In genomic region chr3:63768888-63769287, GRCh38 we compare ENCODE assay signal across 38 cellular contexts. TPM values are rescaled to one million over a fixed set of nuclear protein-coding genes. Genes with fewer than 3 reads are reported as not detected.
"Had no signal": no experiment of that assay in that cellular context is flagged by ENCODE, and none has a peak within 500 bp of the region (broad histone marks: within the 10 kb centered on the region; RNA-seq: fewer than 3 reads in every experiment).

No MANE protein-coding gene starts in this region.

- H3K9me3 ChIP-seq: adrenal gland, body of pancreas, breast epithelium had no signal

- H3K27me3 ChIP-seq: adrenal gland, body of pancreas, brain microvascular endothelial cell, breast epithelium had no signal

- H3K4me1 ChIP-seq: adrenal gland, body of pancreas, breast epithelium had no signal

- H3K27ac ChIP-seq: adrenal gland, body of pancreas, brain microvascular endothelial cell, breast epithelium, cardiac muscle cell, VCaP had no signal

- DNase-seq: activated B cell treated with CpG ODN at 0.5 μM for 24 hours; activated CD4-positive, alpha-beta memory T cell treated with anti-CD3 and anti-CD28 coated beads for 36 hours; activated CD4-positive, alpha-beta T cell treated with anti-CD3 and anti-CD28 coated beads for 4 hours; activated CD4-positive, alpha-beta T cell treated with anti-CD3 and anti-CD28 coated beads, Interleukin-2, amount 10 ng/mL, durations not matched to agents 24 days and 14 days; activated CD4-positive, alpha-beta T cell treated with anti-CD3 and anti-CD28 coated beads, Interleukin-2, amount 50 U/mL, for 1 hour; activated CD4-positive, alpha-beta T cell treated with anti-CD3 and anti-CD28 coated beads, Interleukin-2, amount 50 U/mL, for 4 hours; activated CD4-positive, CD25-positive, alpha-beta regulatory T cell treated with anti-CD3 and anti-CD28 coated beads, Interleukin-2, amount 50 U/mL, for 72 hours; activated CD8-positive, alpha-beta memory T cell treated with anti-CD3 and anti-CD28 coated beads, Interleukin-2, amount 50 U/mL, for 4 hours; activated CD8-positive, alpha-beta T cell treated with anti-CD3 and anti-CD28 coated beads for 36 hours; activated effector memory CD4-positive, alpha-beta T cell treated with anti-CD3 and anti-CD28 coated beads, Interleukin-2, amount 50 U/mL, for 16 hours; activated gamma-delta T cell treated with Interleukin-2 at 50 U/mL for 16 hours; activated naive CD4-positive, alpha-beta T cell; activated naive CD4-positive, alpha-beta T cell treated with anti-CD3 and anti-CD28 coated beads for 36 hours; activated naive CD4-positive, alpha-beta T cell treated with anti-CD3 and anti-CD28 coated beads, Interleukin-2, amount 50 U/mL, for 16 hours; activated naive CD8-positive, alpha-beta T cell treated with anti-CD3 and anti-CD28 coated beads for 36 hours; activated T-cell treated with anti-CD3 and anti-CD28 coated beads for 4 hours; activated T-cell treated with anti-CD3 and anti-CD28 coated beads, Interleukin-2, amount 50 U/mL, for 1 hour; activated T-cell treated with anti-CD3 and anti-CD28 coated beads, Interleukin-2, amount 50 U/mL, for 4 hours; activated T-cell treated with anti-CD3 and anti-CD28 coated beads, Interleukin-2, amount 50 U/mL, for 72 hours; adrenal gland; amniotic stem cell; aorta; body of pancreas; brain microvascular endothelial cell; caudate nucleus; cerebellar nuclear complex; T-cell; T-helper 2 cell; T-helper 9 cell had no signal

- H3K36me3 ChIP-seq: adrenal gland, brain microvascular endothelial cell, breast epithelium, cardiac muscle cell had no signal

- H3K4me3 ChIP-seq: adrenal gland, body of pancreas, breast epithelium, cardiac muscle cell had no signal

- ATAC-seq: activated CD8-positive, alpha-beta T cell treated with anti-CD3 and anti-CD28 coated beads for 36 hours; activated naive CD4-positive, alpha-beta T cell treated with anti-CD3 and anti-CD28 coated beads, Interleukin-2, amount 50 U/mL, for 72 hours; activated T-cell treated with anti-CD3 and anti-CD28 coated beads, Interleukin-2, amount 50 U/mL, for 4 hours; activated T-cell treated with anti-CD3 and anti-CD28 coated beads, Interleukin-2, amount 50 U/mL, for 72 hours; activated T-helper 17 cell treated with anti-CD3 and anti-CD28 coated beads, Interleukin-2, amount 50 U/mL, for 72 hours; body of pancreas; T-cell had no signal

RNA-seq across cellular contexts. Expression of gene C3orf49, which starts 50.2 kb away (rescaled TPM):
- total RNA-seq: activated B cell treated with CpG ODN at 0.5 μM for 24 hours; activated CD4-positive, alpha-beta memory T cell treated with anti-CD3 and anti-CD28 coated beads for 36 hours; activated CD4-positive, alpha-beta T cell treated with anti-CD3 and anti-CD28 coated beads, Interleukin-2, amount 10 ng/mL, durations not matched to agents 24 days and 14 days; activated CD8-positive, alpha-beta memory T cell treated with anti-CD3 and anti-CD28 coated beads for 36 hours; activated CD8-positive, alpha-beta T cell treated with anti-CD3 and anti-CD28 coated beads for 36 hours; activated naive CD4-positive, alpha-beta T cell treated with anti-CD3 and anti-CD28 coated beads for 36 hours; activated naive CD4-positive, alpha-beta T cell treated with anti-CD3 and anti-CD28 coated beads, Interleukin-2, amount 50 U/mL, for 72 hours; activated naive CD8-positive, alpha-beta T cell treated with anti-CD3 and anti-CD28 coated beads for 36 hours; activated T-cell treated with anti-CD3 and anti-CD28 coated beads, Interleukin-2, amount 50 U/mL, for 4 hours; activated T-cell treated with anti-CD3 and anti-CD28 coated beads, Interleukin-2, amount 50 U/mL, for 72 hours; activated T-helper 1 cell treated with anti-CD3 and anti-CD28 coated beads, Interleukin-12 subunit alpha, Interleukin-12 subunit beta, Interleukin-2, Interleukin-4 antibody, amounts not matched to agents 30 ng/mL and 10 ng/mL and 1 ng/mL, durations not matched to agents 14 hours and 24 hours and 36 hours; activated T-helper 17 cell treated with anti-CD3 and anti-CD28 coated beads, Interleukin-2, amount 50 U/mL, for 72 hours; adrenal gland; aorta; astrocyte; body of pancreas; breast epithelium; cardiac muscle cell; chondrocyte; T-cell had no signal
